22 cellular contexts compared by ENCODE assay signal in genomic region chr12:102093319-102093718, GRCh38. TPM values are rescaled to one million over a fixed set of nuclear protein-coding genes. Genes with fewer than 3 reads are reported as not detected.
A peak's percentile ranks its signal among the peaks of the same experiment; 100 is the strongest.
DNase-seq lines count a peak whose midpoint lies in the region; ATAC-seq, FAIRE-seq and TF ChIP-seq lines count a peak whose summit lies in the region.
"Had no signal": no experiment of that assay in that cellular context is flagged by ENCODE, and none has a peak within 500 bp of the region (broad histone marks: within the 10 kb centered on the region; RNA-seq: fewer than 3 reads in every experiment).

No MANE protein-coding gene starts in this region.

- no peaks in the 10 kb centered on the region for H3K36me3 ChIP-seq in pancreas

- no peak overlapping the region for H3K27ac ChIP-seq in pancreas
- H3K27ac ChIP-seq: esophagus muscularis mucosa, hepatocyte, lower lobe of right lung, Peyer's patch had no signal

- TF ChIP-seq CTCF in fibroblast of the aortic adventitia (IDR thresholded peaks at IDR 0.05; ENCODE audit: insufficient read depth, low read length) = no peak
- TF ChIP-seq CTCF in pancreas (IDR thresholded peaks at IDR 0.05) = no peak

- no peaks in the 10 kb centered on the region for H3K27me3 ChIP-seq in pancreas
- H3K27me3 ChIP-seq: esophagus muscularis mucosa, hepatocyte, Peyer's patch had no signal

- H3K4me3 ChIP-seq in fibroblast of the aortic adventitia (ENCODE audit: low read depth, low read length) = no peak overlapping the region
- no peak overlapping the region for H3K4me3 ChIP-seq in pancreas
- H3K4me3 ChIP-seq: esophagus muscularis mucosa, hepatocyte, lower lobe of right lung, Peyer's patch had no signal

- peak; percentile 54 for FAIRE-seq in pancreas (lab: Jason Lieb, UNC)
- FAIRE-seq: H1 had no signal

- H3K4me1 ChIP-seq in pancreas = no peaks in the 10 kb centered on the region
- H3K4me1 ChIP-seq: esophagus muscularis mucosa, lower lobe of right lung, Peyer's patch had no signal

- DNase-seq in ELR (ENCODE audit: low read depth) (peak; percentile 26), amniotic stem cell (lab: John Stamatoyannopoulos, UW) (peak; percentile 4), fibroblast of the aortic adventitia (ENCODE audit: low read depth) (peak; percentile 54), pancreas (no peak), NCI-H1436 (lab: John Stamatoyannopoulos, UW) (no peak), NCI-H446 treated with DMSO at 0.1 percent for 48 hours (lab: John Stamatoyannopoulos, UW) (no peak), cardiac septum (ENCODE audit: low spot score) (no peak)
- DNase-seq: activated CD4-positive, alpha-beta T cell treated with anti-CD3 and anti-CD28 coated beads, Interleukin-2, amount 50 U/mL, for 48 hours; anterior cingulate cortex; CD4-positive, alpha-beta T cell; DMS153; effector memory CD4-positive, alpha-beta T cell; Karpas-422; lower lobe of right lung; NCI-H2029 treated with DMSO at 0.1 percent for 48 hours; nucleus accumbens; Peyer's patch had no signal

- intact Hi-C loops in pancreas (cut with DNase I) = no loop called here
- intact Hi-C loops in cardiac septum (cut with DNase I) = no loop called here

- ATAC-seq in pancreas (no peak), GM19463 (IDR thresholded peaks at IDR 0.05; ENCODE audit: unreplicated experiment) (no peak)
- ATAC-seq: lower lobe of right lung, WTC11 had no signal

- H3K9me3 ChIP-seq in pancreas = no peaks in the 10 kb centered on the region
- H3K9me3 ChIP-seq: esophagus muscularis mucosa, lower lobe of right lung had no signal

RNA-seq across cellular contexts. Expression of gene NUP37, which starts 26.6 kb away (rescaled TPM):
- 29.8 and 36.2 TPM in 2 replicates for total RNA-seq in fibroblast of the aortic adventitia (ENCODE audit: low replicate concordance)
- total RNA-seq in pancreas = 10 to 100 TPM in 1 of 6 donors, 1 to 10 TPM in 5; 5.5 to 11.9 (median 8.1) TPM
- 1 to 10 TPM; 4.9 to 7.8 TPM for polyA plus RNA-seq in pancreas
- 16.0 TPM for total RNA-seq in cardiac septum

RNA-seq across cellular contexts. Expression of gene PARPBP, which starts 26.7 kb away (rescaled TPM):
- 4.1 and 15.8 TPM in 2 replicates for total RNA-seq in fibroblast of the aortic adventitia (ENCODE audit: low replicate concordance)
- under 1 TPM; 0.16 to 0.84 (median 0.58) TPM for total RNA-seq in pancreas
- under 1 TPM; 0.38 to 0.53 TPM for polyA plus RNA-seq in pancreas
- total RNA-seq in cardiac septum = 0.51 TPM

RNA-seq across cellular contexts. Expression of gene WASHC3, which starts 31.5 kb away (rescaled TPM):
- total RNA-seq in fibroblast of the aortic adventitia (ENCODE audit: low replicate concordance) (58.5 and 141 TPM in 2 replicates), pancreas (10 to 100 TPM in 5 of 6 donors, 1 to 10 TPM in 1; 5.1 to 15.6 (median 12.8) TPM), cardiac septum (38.5 TPM)
- 10 to 100 TPM; 15.5 to 29.0 TPM for polyA plus RNA-seq in pancreas

Comparison
In these comparisons a context has a peak if more than half of its experiments do, and no peak if none do; other contexts are left out.
1. DNase-seq: peak in ELR (single experiment), amniotic stem cell (single experiment) and fibroblast of the aortic adventitia (single experiment); none in pancreas (0 of 6), NCI-H1436 (single experiment), NCI-H446 treated with DMSO at 0.1 percent for 48 hours (single experiment) and cardiac septum (single experiment).